Comparison of ENCODE assay signal across 18 cellular contexts in the genomic region with DNA sequence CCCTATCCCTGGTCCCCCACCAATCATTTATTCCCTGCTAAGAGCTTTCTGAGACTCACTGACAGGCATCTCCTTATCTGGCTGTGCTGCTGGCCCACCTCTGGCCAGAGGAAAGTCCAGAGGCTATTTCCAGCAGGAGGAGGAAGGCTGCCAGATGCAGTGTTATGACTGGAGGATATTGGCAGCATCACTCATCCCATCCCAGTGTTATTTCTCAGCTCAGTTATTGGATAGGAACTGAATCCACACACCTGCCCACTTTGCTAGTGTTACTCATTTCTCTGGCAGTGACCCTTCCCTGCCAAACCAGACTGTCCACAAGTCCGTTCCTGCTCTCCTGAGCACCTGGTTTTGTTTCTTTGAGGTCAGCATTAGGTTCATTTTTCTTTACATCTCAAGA.
"Had no signal": no experiment of that assay in that cellular context is flagged by ENCODE, and none has a peak within 500 bp of the region (broad histone marks: within the 10 kb centered on the region; RNA-seq: fewer than 3 reads in every experiment).

No MANE protein-coding gene starts in this region.

- H3K27ac ChIP-seq: body of pancreas, gastrocnemius medialis, heart right ventricle, neural progenitor cell, pancreas, thyroid gland, vagina had no signal

- DNase-seq: activated CD4-positive, alpha-beta T cell treated with anti-CD3 and anti-CD28 coated beads for 4 hours; activated CD8-positive, alpha-beta T cell treated with anti-CD3 and anti-CD28 coated beads for 36 hours; activated effector memory CD4-positive, alpha-beta T cell treated with anti-CD3 and anti-CD28 coated beads, Interleukin-2, amount 50 U/mL, for 16 hours; activated T-cell treated with anti-CD3 and anti-CD28 coated beads, Interleukin-2, amount 50 U/mL, for 4 hours; body of pancreas; cortex of kidney; effector CD4-positive, alpha-beta T cell; gastrocnemius medialis; heart right ventricle; naive B cell; pancreas; stimulated activated CD4-positive, alpha-beta T cell treated with anti-CD3 and anti-CD28 coated beads, Interleukin-12 subunit alpha, Interleukin-12 subunit beta, amount 100 ng/mL, for 4 hours; stimulated activated CD4-positive, alpha-beta T cell treated with anti-CD3 and anti-CD28 coated beads, Interleukin-2, amount 100 ng/mL, for 24 hours; thyroid gland had no signal

- H3K4me1 ChIP-seq: body of pancreas, gastrocnemius medialis, neural progenitor cell, pancreas, thyroid gland, vagina had no signal

- H3K4me3 ChIP-seq: body of pancreas, gastrocnemius medialis, heart right ventricle, neural progenitor cell, pancreas, thyroid gland, vagina had no signal

- H3K9me3 ChIP-seq: body of pancreas, gastrocnemius medialis, heart right ventricle, pancreas, thyroid gland, vagina had no signal

- H3K36me3 ChIP-seq: gastrocnemius medialis, heart right ventricle, neural progenitor cell, pancreas, thyroid gland, vagina had no signal

- H3K27me3 ChIP-seq: body of pancreas, gastrocnemius medialis, heart right ventricle, neural progenitor cell, pancreas, thyroid gland, vagina had no signal

- ATAC-seq: activated CD8-positive, alpha-beta T cell treated with anti-CD3 and anti-CD28 coated beads for 36 hours; activated naive CD4-positive, alpha-beta T cell treated with anti-CD3 and anti-CD28 coated beads, Interleukin-2, amount 50 U/mL, for 72 hours; activated T-cell treated with anti-CD3 and anti-CD28 coated beads, Interleukin-2, amount 50 U/mL, for 4 hours; body of pancreas; gastrocnemius medialis; pancreas; WTC11 had no signal
